Comparison of ENCODE assay signal across 1 cellular context in genomic region chr11:747176-748006, GRCh38.
TF ChIP-seq lines count a peak whose summit lies in the region.

Gene TALDO1, plus strand, starts transcription at chr11:747464. Its CDS starts 18 bp downstream, at chr11:747482.

TF ChIP-seq in K562, 482 proteins besides CTCF, POLR2A, EP300 and RAD21 (continued from another document and continues in another):
- TF ChIP-seq, protein P1, sequence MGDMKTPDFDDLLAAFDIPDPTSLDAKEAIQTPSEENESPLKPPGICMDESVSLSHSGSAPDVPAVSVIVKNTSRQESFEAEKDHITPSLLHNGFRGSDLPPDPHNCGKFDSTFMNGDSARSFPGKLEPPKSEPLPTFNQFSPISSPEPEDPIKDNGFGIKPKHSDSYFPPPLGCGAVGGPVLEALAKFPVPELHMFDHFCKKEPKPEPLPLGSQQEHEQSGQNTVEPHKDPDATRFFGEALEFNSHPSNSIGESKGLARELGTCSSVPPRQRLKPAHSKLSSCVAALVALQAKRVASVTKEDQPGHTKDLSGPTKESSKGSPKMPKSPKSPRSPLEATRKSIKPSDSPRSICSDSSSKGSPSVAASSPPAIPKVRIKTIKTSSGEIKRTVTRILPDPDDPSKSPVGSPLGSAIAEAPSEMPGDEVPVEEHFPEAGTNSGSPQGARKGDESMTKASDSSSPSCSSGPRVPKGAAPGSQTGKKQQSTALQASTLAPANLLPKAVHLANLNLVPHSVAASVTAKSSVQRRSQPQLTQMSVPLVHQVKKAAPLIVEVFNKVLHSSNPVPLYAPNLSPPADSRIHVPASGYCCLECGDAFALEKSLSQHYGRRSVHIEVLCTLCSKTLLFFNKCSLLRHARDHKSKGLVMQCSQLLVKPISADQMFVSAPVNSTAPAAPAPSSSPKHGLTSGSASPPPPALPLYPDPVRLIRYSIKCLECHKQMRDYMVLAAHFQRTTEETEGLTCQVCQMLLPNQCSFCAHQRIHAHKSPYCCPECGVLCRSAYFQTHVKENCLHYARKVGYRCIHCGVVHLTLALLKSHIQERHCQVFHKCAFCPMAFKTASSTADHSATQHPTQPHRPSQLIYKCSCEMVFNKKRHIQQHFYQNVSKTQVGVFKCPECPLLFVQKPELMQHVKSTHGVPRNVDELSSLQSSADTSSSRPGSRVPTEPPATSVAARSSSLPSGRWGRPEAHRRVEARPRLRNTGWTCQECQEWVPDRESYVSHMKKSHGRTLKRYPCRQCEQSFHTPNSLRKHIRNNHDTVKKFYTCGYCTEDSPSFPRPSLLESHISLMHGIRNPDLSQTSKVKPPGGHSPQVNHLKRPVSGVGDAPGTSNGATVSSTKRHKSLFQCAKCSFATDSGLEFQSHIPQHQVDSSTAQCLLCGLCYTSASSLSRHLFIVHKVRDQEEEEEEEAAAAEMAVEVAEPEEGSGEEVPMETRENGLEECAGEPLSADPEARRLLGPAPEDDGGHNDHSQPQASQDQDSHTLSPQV (IDR thresholded peaks at IDR 0.05), result no peak
- TF ChIP-seq KAT8 (IDR thresholded peaks at IDR 0.05; ENCODE audit: low read depth) (no peak), MTA1 (IDR thresholded peaks at IDR 0.05; ENCODE audit: borderline replicate concordance) (no peak), KAT7 (CRISPR knock-in tag; IDR thresholded peaks at IDR 0.05; ENCODE audit: borderline replicate concordance) (peak; percentile 29; the same call in 1 of the 2 replicates), AFF1 (IDR thresholded peaks at IDR 0.05; ENCODE audit: low read depth in 1 of 2, partially characterized antibody in 2 of 2) (no peak), ATF2 (CRISPR knock-in tag; IDR thresholded peaks at IDR 0.05) (0 out of 2 replicates have a peak, but pooled peaks have one; percentile 55), MYNN (IDR thresholded peaks at IDR 0.05) (no peak), MYNN (CRISPR knock-in tag; IDR thresholded peaks at IDR 0.05) (no peak), DACH1 (IDR thresholded peaks at IDR 0.05; ENCODE audit: partially characterized antibody) (no peak), REST (CRISPR knock-in tag; IDR thresholded peaks at IDR 0.05; ENCODE audit: low read depth) (0 out of 2 replicates have a peak, but pooled peaks have one; percentile 52), AFF4 (CRISPR knock-in tag; IDR thresholded peaks at IDR 0.05) (peak; percentile 0), ZNF77 (CRISPR knock-in tag; IDR thresholded peaks at IDR 0.05) (no peak), TARDBP (IDR thresholded peaks at IDR 0.05) (peak; percentile 75; the same call in 1 of the 2 replicates), ARID3A (IDR thresholded peaks at IDR 0.05; ENCODE audit: borderline replicate concordance, low read depth, low read length) (no peak), ZKSCAN1 (IDR thresholded peaks at IDR 0.05; ENCODE audit: low read depth, low read length) (no peak), MTF1 (CRISPR knock-in tag; IDR thresholded peaks at IDR 0.05; ENCODE audit: borderline replicate concordance) (no peak), ZNF146 (CRISPR knock-in tag; IDR thresholded peaks at IDR 0.05; ENCODE audit: unreplicated experiment) (no peak), TRIM25 (IDR thresholded peaks at IDR 0.05; ENCODE audit: borderline replicate concordance) (no peak), COPS2 (conservative IDR thresholded peaks at IDR 0.05) (no peak), HDAC3 (IDR thresholded peaks at IDR 0.05; ENCODE audit: borderline replicate concordance, partially characterized antibody) (no peak), ZC3H4 (CRISPR knock-in tag; IDR thresholded peaks at IDR 0.05; ENCODE audit: borderline replicate concordance) (peak; percentile 85), SP1 (CRISPR knock-in tag; IDR thresholded peaks at IDR 0.05) (peak; percentile 53; the same call in 1 of the 2 replicates), NFYB (IDR thresholded peaks at IDR 0.05; ENCODE audit: extremely low read depth, insufficient read length) (peak; percentile 69), SRSF3 (IDR thresholded peaks at IDR 0.05; ENCODE audit: insufficient read depth, low read length) (0 out of 2 replicates have a peak, but pooled peaks have one; percentile 64), TEAD1 (CRISPR knock-in tag; IDR thresholded peaks at IDR 0.05) (peak in 1 of 2 experiments; percentile 67; a peak in 1 of 4 replicates), KDM1A (IDR thresholded peaks at IDR 0.05) (no peak)
- TF ChIP-seq, protein P2, sequence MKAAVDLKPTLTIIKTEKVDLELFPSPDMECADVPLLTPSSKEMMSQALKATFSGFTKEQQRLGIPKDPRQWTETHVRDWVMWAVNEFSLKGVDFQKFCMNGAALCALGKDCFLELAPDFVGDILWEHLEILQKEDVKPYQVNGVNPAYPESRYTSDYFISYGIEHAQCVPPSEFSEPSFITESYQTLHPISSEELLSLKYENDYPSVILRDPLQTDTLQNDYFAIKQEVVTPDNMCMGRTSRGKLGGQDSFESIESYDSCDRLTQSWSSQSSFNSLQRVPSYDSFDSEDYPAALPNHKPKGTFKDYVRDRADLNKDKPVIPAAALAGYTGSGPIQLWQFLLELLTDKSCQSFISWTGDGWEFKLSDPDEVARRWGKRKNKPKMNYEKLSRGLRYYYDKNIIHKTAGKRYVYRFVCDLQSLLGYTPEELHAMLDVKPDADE (conservative IDR thresholded peaks at IDR 0.05; ENCODE audit: control insufficient read depth, low read depth, low read length), result peak; percentile 41; the same call in 1 of the 2 replicates
